2 cellular contexts compared by ENCODE assay signal in the genomic region with DNA sequence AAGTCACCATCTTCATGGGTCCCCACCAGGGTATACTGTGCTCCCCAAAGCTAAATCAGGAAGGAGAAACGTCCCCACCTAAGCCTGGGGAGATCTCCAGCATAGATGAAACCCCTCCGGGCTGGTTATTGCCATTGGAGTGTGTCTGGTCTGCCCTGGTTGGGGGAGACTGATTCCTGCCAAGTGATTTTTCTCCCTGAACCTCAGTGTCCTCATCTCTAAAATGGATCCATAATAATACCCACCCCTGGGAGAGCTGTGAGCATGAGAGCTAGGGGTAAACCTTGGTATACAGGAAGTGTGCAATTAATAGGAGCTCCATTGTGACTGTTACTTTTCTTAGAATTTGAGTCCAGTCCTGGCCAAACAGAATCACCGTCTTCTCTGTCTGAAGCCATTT.
TF ChIP-seq lines count a peak whose summit lies in the region.

No MANE protein-coding gene starts in this region.

TF ChIP-seq in HCT116, 20 proteins besides CTCF, POLR2A, EP300 and RAD21 (continued from another document):
- TF ChIP-seq SRF (IDR thresholded peaks at IDR 0.05; ENCODE audit: low read depth) = no peak
- TF ChIP-seq, protein P1, sequence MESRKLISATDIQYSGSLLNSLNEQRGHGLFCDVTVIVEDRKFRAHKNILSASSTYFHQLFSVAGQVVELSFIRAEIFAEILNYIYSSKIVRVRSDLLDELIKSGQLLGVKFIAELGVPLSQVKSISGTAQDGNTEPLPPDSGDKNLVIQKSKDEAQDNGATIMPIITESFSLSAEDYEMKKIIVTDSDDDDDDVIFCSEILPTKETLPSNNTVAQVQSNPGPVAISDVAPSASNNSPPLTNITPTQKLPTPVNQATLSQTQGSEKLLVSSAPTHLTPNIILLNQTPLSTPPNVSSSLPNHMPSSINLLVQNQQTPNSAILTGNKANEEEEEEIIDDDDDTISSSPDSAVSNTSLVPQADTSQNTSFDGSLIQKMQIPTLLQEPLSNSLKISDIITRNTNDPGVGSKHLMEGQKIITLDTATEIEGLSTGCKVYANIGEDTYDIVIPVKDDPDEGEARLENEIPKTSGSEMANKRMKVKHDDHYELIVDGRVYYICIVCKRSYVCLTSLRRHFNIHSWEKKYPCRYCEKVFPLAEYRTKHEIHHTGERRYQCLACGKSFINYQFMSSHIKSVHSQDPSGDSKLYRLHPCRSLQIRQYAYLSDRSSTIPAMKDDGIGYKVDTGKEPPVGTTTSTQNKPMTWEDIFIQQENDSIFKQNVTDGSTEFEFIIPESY (IDR thresholded peaks at IDR 0.05; ENCODE audit: extremely low read depth, insufficient replicate concordance, low read length) = no peak
- TF ChIP-seq EGR1 (IDR thresholded peaks at IDR 0.05; ENCODE audit: low read depth) = no peak
- TF ChIP-seq EZH2phosphoT487 (IDR thresholded peaks at IDR 0.05; ENCODE audit: borderline replicate concordance) = no peak
- no peak for TF ChIP-seq EZH2 (IDR thresholded peaks at IDR 0.05)
- no peak for TF ChIP-seq TCF7L2 (IDR thresholded peaks at IDR 0.05; ENCODE audit: borderline replicate concordance, extremely low read depth, insufficient read depth, insufficient read length)
- TF ChIP-seq, protein P2, sequence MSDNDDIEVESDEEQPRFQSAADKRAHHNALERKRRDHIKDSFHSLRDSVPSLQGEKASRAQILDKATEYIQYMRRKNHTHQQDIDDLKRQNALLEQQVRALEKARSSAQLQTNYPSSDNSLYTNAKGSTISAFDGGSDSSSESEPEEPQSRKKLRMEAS (IDR thresholded peaks at IDR 0.05) = no peak
- TF ChIP-seq ELF1 (IDR thresholded peaks at IDR 0.05; ENCODE audit: borderline replicate concordance, low read depth) = no peak
- no peak for TF ChIP-seq POLR2AphosphoS5 (IDR thresholded peaks at IDR 0.05; ENCODE audit: low read depth, low read length)
- no peak for TF ChIP-seq SP1 (IDR thresholded peaks at IDR 0.05; ENCODE audit: low read depth)

TF ChIP-seq in neural cell, 6 proteins besides CTCF, POLR2A, EP300 and RAD21 (continued from another document):
- TF ChIP-seq, protein P3, sequence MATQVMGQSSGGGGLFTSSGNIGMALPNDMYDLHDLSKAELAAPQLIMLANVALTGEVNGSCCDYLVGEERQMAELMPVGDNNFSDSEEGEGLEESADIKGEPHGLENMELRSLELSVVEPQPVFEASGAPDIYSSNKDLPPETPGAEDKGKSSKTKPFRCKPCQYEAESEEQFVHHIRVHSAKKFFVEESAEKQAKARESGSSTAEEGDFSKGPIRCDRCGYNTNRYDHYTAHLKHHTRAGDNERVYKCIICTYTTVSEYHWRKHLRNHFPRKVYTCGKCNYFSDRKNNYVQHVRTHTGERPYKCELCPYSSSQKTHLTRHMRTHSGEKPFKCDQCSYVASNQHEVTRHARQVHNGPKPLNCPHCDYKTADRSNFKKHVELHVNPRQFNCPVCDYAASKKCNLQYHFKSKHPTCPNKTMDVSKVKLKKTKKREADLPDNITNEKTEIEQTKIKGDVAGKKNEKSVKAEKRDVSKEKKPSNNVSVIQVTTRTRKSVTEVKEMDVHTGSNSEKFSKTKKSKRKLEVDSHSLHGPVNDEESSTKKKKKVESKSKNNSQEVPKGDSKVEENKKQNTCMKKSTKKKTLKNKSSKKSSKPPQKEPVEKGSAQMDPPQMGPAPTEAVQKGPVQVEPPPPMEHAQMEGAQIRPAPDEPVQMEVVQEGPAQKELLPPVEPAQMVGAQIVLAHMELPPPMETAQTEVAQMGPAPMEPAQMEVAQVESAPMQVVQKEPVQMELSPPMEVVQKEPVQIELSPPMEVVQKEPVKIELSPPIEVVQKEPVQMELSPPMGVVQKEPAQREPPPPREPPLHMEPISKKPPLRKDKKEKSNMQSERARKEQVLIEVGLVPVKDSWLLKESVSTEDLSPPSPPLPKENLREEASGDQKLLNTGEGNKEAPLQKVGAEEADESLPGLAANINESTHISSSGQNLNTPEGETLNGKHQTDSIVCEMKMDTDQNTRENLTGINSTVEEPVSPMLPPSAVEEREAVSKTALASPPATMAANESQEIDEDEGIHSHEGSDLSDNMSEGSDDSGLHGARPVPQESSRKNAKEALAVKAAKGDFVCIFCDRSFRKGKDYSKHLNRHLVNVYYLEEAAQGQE (IDR thresholded peaks at IDR 0.05; ENCODE audit: borderline replicate concordance) = no peak
- no peak for TF ChIP-seq SMC3 (conservative IDR thresholded peaks at IDR 0.05; ENCODE audit: poor library complexity)
